Comparison of ENCODE assay signal across 8 cellular contexts in the genomic region with DNA sequence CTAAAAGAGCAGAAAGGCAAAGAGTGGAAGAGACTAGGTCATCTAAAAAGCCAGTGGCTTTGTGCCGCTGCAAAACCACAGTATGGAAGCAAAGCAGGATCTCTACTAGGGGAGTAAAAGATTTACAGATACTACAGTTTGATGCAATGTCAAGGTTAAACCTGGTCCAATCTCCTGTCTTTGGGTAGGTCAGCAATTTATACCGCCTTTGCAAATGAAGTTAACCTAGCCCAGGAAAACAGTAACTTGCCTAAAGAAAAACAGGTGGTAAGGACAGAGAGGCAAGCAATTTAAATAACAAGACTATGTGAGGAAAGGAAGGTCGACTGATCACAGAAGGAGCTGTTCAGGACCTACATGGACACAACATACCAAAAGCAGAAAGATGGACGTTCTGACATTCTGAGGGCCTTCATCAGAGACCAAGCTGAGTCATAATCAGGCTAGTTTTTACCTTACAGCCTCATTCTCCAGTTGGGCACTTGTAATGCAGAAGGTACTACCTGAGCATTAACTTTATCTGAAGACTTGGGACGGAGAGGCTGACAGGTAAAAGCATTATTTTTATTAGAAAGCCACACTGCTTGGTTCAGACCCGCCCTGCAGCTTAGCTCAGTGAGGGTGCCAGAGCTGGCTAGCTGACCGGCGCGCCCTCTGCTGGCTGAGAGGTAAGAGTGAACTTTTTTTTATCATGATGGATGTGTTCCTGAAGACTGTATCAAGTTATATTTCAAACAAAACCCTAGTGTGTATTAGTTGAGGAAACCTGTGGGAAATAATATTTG. TPM values are rescaled to one million over a fixed set of nuclear protein-coding genes. Genes with fewer than 3 reads are reported as not detected.
DNase-seq lines count a peak whose midpoint lies in the region; ATAC-seq and TF ChIP-seq lines count a peak whose summit lies in the region.

No MANE protein-coding gene starts in this region.

- ATAC-seq in GM18907 (IDR thresholded peaks at IDR 0.05; ENCODE audit: unreplicated experiment) (peak; percentile 87), HG03342 (IDR thresholded peaks at IDR 0.05; ENCODE audit: unreplicated experiment) (peak; percentile 61)

- TF ChIP-seq CTCF in AG10803 (conservative IDR thresholded peaks at IDR 0.05; ENCODE audit: low read length) (peak; percentile 87), liver (IDR thresholded peaks at IDR 0.05; ENCODE audit: low read depth, low read length, missing input control) (peak; percentile 87)

- H3K9ac ChIP-seq in liver (ENCODE audit: low read depth in 1 of 2, low read length in 2 of 2), result no peak overlapping the region

- H3K36me3 ChIP-seq in liver (ENCODE audit: control insufficient read depth in 4 of 4, insufficient read depth in 3 of 4, low read depth in 1 of 4, low read length in 3 of 4), result no peaks in the 10 kb centered on the region

- TF ChIP-seq RAD21 in liver (IDR thresholded peaks at IDR 0.05), result peak; percentile 93 to 96

- 21% methylated on average over 9 of the region's 9 CpGs for WGBS in liver

- no peaks in the 10 kb centered on the region for H3K9me3 ChIP-seq in liver (ENCODE audit: control insufficient read depth in 4 of 4, low read length in 3 of 4)

- H3K4me3 ChIP-seq in AG10803 (ENCODE audit: low read length), result no peak overlapping the region
- no peak overlapping the region for H3K4me3 ChIP-seq in liver (ENCODE audit: low read depth in 1 of 3, low read length in 3 of 3)

- no peaks in the 10 kb centered on the region for H3K27me3 ChIP-seq in liver (ENCODE audit: control insufficient read depth in 4 of 4, insufficient read depth in 4 of 4, low read length in 3 of 4)

- peaks cover 0 to 4% (median 1%) of the 10 kb centered on the region in 4 donors for H3K4me1 ChIP-seq in liver (ENCODE audit: control insufficient read depth in 4 of 4, insufficient read depth in 4 of 4, low read length in 3 of 4)

- H3K27ac ChIP-seq in liver (ENCODE audit: low read depth in 1 of 2, low read length in 2 of 2), result no peak overlapping the region

- peak; percentile 70 for DNase-seq in AG10803 (ENCODE audit: low read depth)
- DNase-seq in NCI-H510A (lab: John Stamatoyannopoulos, UW), result peak; percentile 37
- DNase-seq in activated CD4-positive, alpha-beta T cell treated with anti-CD3 and anti-CD28 coated beads, Interleukin-2, amount 50 U/mL, for 24 hours (ENCODE audit: low read depth in 1 of 2, low spot score in 1 of 2), result peak; percentile 54 to 65
- peak; percentile 85 for DNase-seq in dermis blood vessel endothelial cell
- peak; percentile 59 to 79 (median 62) for DNase-seq in stimulated activated CD4-positive, alpha-beta T cell treated with anti-CD3 and anti-CD28 coated beads, TNF-alpha, amount 100 ng/mL, for 1 hour (ENCODE audit: low read depth in 3 of 3, low spot score in 1 of 3)

TF ChIP-seq in liver, 16 proteins besides CTCF, POLR2A, EP300 and RAD21:
- no peak for TF ChIP-seq ATF3 (IDR thresholded peaks at IDR 0.05)
- no peak for TF ChIP-seq SP1 (IDR thresholded peaks at IDR 0.05)
- TF ChIP-seq FOXA1 (IDR thresholded peaks at IDR 0.05), result no peak
- no peak for TF ChIP-seq RXRA (IDR thresholded peaks at IDR 0.05)
- no peak for TF ChIP-seq HNF4G (IDR thresholded peaks at IDR 0.05)
- no peak for TF ChIP-seq JUND (IDR thresholded peaks at IDR 0.05)
- no peak for TF ChIP-seq GABPA (IDR thresholded peaks at IDR 0.05 in 1 of 2, conservative IDR thresholded peaks at IDR 0.05 in 1 of 2)
- TF ChIP-seq YY1 (IDR thresholded peaks at IDR 0.05), result no peak
- TF ChIP-seq EGR1 (IDR thresholded peaks at IDR 0.05; ENCODE audit: low read depth in 2 of 2), result no peak
- TF ChIP-seq TAF1 (conservative IDR thresholded peaks at IDR 0.05), result no peak
- no peak for TF ChIP-seq REST (IDR thresholded peaks at IDR 0.05)
- no peak for TF ChIP-seq FOXA2 (IDR thresholded peaks at IDR 0.05)
- TF ChIP-seq, protein P1, sequence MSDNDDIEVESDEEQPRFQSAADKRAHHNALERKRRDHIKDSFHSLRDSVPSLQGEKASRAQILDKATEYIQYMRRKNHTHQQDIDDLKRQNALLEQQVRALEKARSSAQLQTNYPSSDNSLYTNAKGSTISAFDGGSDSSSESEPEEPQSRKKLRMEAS (IDR thresholded peaks at IDR 0.05), result no peak

RNA-seq across cellular contexts. Expression of gene CDKL4, which starts 15.9 kb away (rescaled TPM):
- total RNA-seq in dermis blood vessel endothelial cell (0.51 and 0.98 TPM in 2 replicates), liver (1 to 10 TPM in 1 of 2 donors, under 1 TPM in 1; 0.25 to 1.1 TPM)
- polyA plus RNA-seq in liver, result not detected
